Comparison of ENCODE assay signal across 32 cellular contexts in the genomic region with DNA sequence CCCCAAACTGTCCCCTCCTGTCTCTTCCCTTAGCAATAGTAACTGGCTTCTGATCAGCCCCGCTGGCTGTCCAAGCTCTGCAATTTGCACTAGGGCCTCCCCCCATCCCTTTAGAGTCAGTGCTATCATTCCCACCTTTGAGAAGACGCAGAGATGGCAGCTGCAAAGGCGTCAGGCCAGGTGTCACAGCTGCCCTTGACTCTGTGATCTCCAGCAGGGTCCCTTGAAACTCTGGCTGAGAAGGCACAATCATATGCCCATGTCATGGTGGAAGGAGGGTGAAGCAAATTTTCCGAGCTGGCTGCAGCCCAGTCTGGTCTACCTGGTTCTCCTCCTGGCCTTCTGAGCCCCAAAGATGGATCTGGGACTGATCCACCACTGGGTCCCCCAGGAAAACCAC. TPM values are rescaled to one million over a fixed set of nuclear protein-coding genes. Genes with fewer than 3 reads are reported as not detected.
"Had no signal": no experiment of that assay in that cellular context is flagged by ENCODE, and none has a peak within 500 bp of the region (broad histone marks: within the 10 kb centered on the region; RNA-seq: fewer than 3 reads in every experiment).

No MANE protein-coding gene starts in this region.

- H3K27ac ChIP-seq: epithelial cell of prostate, foreskin keratinocyte, gastroesophageal sphincter, heart left ventricle, hepatocyte, left lung, neutrophil, parathyroid adenoma, sigmoid colon, thoracic aorta, tibial nerve had no signal

- H3K9me3 Mint-ChIP-seq: endodermal cell had no signal

- ATAC-seq: esophagus mucosa; foreskin keratinocyte; gastroesophageal sphincter; heart left ventricle; left cardiac atrium; left lung; natural killer cell; stimulated activated memory B cell treated with anti-CD40 and anti-IgM and Interleukin-4, amounts not matched to agents 10 μg/mL and 1 μg/mL and 100 μg/mL, for 72 hours; stimulated activated naive CD8-positive, alpha-beta T cell treated with anti-CD3 and anti-CD28 coated beads, Interleukin-15, Interleukin-2, amounts not matched to agents 100 U/mL and 50 U/mL, for 24 hours had no signal

- H3K27me3 ChIP-seq: foreskin keratinocyte, gastroesophageal sphincter, hepatocyte, left lung, sigmoid colon, tibial nerve had no signal

- H3K36me3 Mint-ChIP-seq: natural killer cell; stimulated activated memory B cell treated with anti-CD40 and anti-IgM and Interleukin-4, amounts not matched to agents 10 μg/mL and 1 μg/mL and 100 μg/mL, for 72 hours had no signal

- H3K27ac Mint-ChIP-seq: dendritic cell treated with granulocyte-macrophage colony-stimulating factor and Interleukin-4, amounts not matched to agents 40 ng/mL and 50 ng/mL, for 4 days; endodermal cell; natural killer cell; progenitor cell of endocrine pancreas; stimulated activated memory B cell treated with anti-CD40 and anti-IgM and Interleukin-4, amounts not matched to agents 10 μg/mL and 1 μg/mL and 100 μg/mL, for 72 hours had no signal

- H3K36me3 ChIP-seq: gastroesophageal sphincter, heart left ventricle, left lung, neutrophil, sigmoid colon, thoracic aorta, tibial nerve had no signal

- H3K9me3 ChIP-seq: gastroesophageal sphincter, heart left ventricle, left lung, neutrophil, sigmoid colon, thoracic aorta, tibial nerve had no signal

- H3K4me1 Mint-ChIP-seq: natural killer cell; stimulated activated memory B cell treated with anti-CD40 and anti-IgM and Interleukin-4, amounts not matched to agents 10 μg/mL and 1 μg/mL and 100 μg/mL, for 72 hours had no signal

- H3K4me1 ChIP-seq: foreskin keratinocyte, gastroesophageal sphincter, heart left ventricle, left lung, parathyroid adenoma, sigmoid colon, tibial nerve had no signal

- H3K27me3 Mint-ChIP-seq: stimulated activated memory B cell treated with anti-CD40 and anti-IgM and Interleukin-4, amounts not matched to agents 10 μg/mL and 1 μg/mL and 100 μg/mL, for 72 hours had no signal

- H3K4me3 ChIP-seq: gastroesophageal sphincter, heart left ventricle, hepatocyte, left lung, sigmoid colon, thoracic aorta, tibial nerve had no signal

- H3K4me3 Mint-ChIP-seq: dendritic cell treated with granulocyte-macrophage colony-stimulating factor and Interleukin-4, amounts not matched to agents 40 ng/mL and 50 ng/mL, for 4 days; endodermal cell; natural killer cell; stimulated activated memory B cell treated with anti-CD40 and anti-IgM and Interleukin-4, amounts not matched to agents 10 μg/mL and 1 μg/mL and 100 μg/mL, for 72 hours had no signal

- DNase-seq: central memory CD4-positive, alpha-beta T cell; effector CD8-positive, alpha-beta T cell; endodermal cell; foreskin keratinocyte; heart left ventricle; left cardiac atrium; left lung; mammary epithelial cell; natural killer cell; sigmoid colon; stimulated activated CD4-positive, alpha-beta T cell treated with anti-CD3 and anti-CD28 coated beads, Interleukin-4, amount 100 ng/mL, for 4 hours; stimulated activated naive CD8-positive, alpha-beta T cell treated with anti-CD3 and anti-CD28 coated beads, Interleukin-15, Interleukin-2, amounts not matched to agents 100 U/mL and 50 U/mL, for 24 hours; substantia nigra had no signal

RNA-seq across cellular contexts. Expression of a gene that starts 49.2 kb away (rescaled TPM):
- total RNA-seq: cerebellum, endodermal cell, esophagus mucosa, fibroblast of lung, foreskin keratinocyte, gastroesophageal sphincter, heart left ventricle, hepatocyte, kidney epithelial cell, left cardiac atrium, left lung, lower leg skin, mammary epithelial cell, mononuclear cell, natural killer cell, omental fat pad, progenitor cell of endocrine pancreas, sigmoid colon, skeletal muscle tissue, thoracic aorta, tibial nerve, ureter had no signal
